In genomic region chr5:38846379-38846967, GRCh38 we compare ENCODE assay signal across 8 cellular contexts. TPM values are rescaled to one million over a fixed set of nuclear protein-coding genes. Genes with fewer than 3 reads are reported as not detected.
DNase-seq lines count a peak whose midpoint lies in the region; ATAC-seq, FAIRE-seq and TF ChIP-seq lines count a peak whose summit lies in the region.

No MANE protein-coding gene starts in this region.

- H3K36me3 ChIP-seq in effector memory CD4-positive, alpha-beta T cell (ENCODE audit: control insufficient read depth, insufficient read depth, low read length) = no peaks in the 10 kb centered on the region

- H3K27me3 ChIP-seq in effector memory CD4-positive, alpha-beta T cell (replicated peaks; ENCODE audit: control insufficient read depth, insufficient read depth, low read length, poor library complexity, severe bottlenecking) = peaks cover 18% of the 10 kb centered on the region

- peak overlapping the region; percentile 72 for H3K27ac ChIP-seq in C4-2B
- no peak overlapping the region for H3K27ac ChIP-seq in effector memory CD4-positive, alpha-beta T cell (ENCODE audit: insufficient read depth, low read length, poor library complexity, severe bottlenecking)

- DNase-seq in RCC 7860 (ENCODE audit: low spot score) (peak; percentile 29), omental fat pad (ENCODE audit: low spot score) (no peak), GOT3 (lab: John Stamatoyannopoulos, UW) (no peak)
- DNase-seq in activated naive CD4-positive, alpha-beta T cell treated with anti-CD3 and anti-CD28 coated beads, Interleukin-2, amount 50 U/mL, for 16 hours = no peak
- DNase-seq in effector memory CD4-positive, alpha-beta T cell = no peak

- FAIRE-seq in RCC 7860 (lab: Jason Lieb, UNC) = no peak

- peaks cover 4% of the 10 kb centered on the region for H3K4me1 ChIP-seq in effector memory CD4-positive, alpha-beta T cell (ENCODE audit: control insufficient read depth, insufficient read depth, low read length, poor library complexity, severe bottlenecking)

- ATAC-seq in esophagus mucosa (peak; percentile 3), omental fat pad (ENCODE audit: low FRiP score) (peak; percentile 5), GM18861 (IDR thresholded peaks at IDR 0.05; ENCODE audit: unreplicated experiment) (no peak)

- TF ChIP-seq CTCF in C4-2B (conservative IDR thresholded peaks at IDR 0.05) (no peak), omental fat pad (IDR thresholded peaks at IDR 0.05) (no peak)

- no peaks in the 10 kb centered on the region for H3K9me3 ChIP-seq in effector memory CD4-positive, alpha-beta T cell (ENCODE audit: control insufficient read depth, low read length)

- H3K4me3 ChIP-seq in effector memory CD4-positive, alpha-beta T cell (ENCODE audit: insufficient read depth, low read depth, low read length, poor library complexity, severe bottlenecking) = no peak overlapping the region

RNA-seq across cellular contexts. Expression of gene OSMR, which starts 0.7 kb away (rescaled TPM):
- total RNA-seq in esophagus mucosa = 23.1 TPM
- 100 to 1,000 TPM in 3 of 4 donors, 10 to 100 TPM in 1; 51.7 to 180 (median 108) TPM for total RNA-seq in omental fat pad
